21 cellular contexts compared by ENCODE assay signal in the genomic region with DNA sequence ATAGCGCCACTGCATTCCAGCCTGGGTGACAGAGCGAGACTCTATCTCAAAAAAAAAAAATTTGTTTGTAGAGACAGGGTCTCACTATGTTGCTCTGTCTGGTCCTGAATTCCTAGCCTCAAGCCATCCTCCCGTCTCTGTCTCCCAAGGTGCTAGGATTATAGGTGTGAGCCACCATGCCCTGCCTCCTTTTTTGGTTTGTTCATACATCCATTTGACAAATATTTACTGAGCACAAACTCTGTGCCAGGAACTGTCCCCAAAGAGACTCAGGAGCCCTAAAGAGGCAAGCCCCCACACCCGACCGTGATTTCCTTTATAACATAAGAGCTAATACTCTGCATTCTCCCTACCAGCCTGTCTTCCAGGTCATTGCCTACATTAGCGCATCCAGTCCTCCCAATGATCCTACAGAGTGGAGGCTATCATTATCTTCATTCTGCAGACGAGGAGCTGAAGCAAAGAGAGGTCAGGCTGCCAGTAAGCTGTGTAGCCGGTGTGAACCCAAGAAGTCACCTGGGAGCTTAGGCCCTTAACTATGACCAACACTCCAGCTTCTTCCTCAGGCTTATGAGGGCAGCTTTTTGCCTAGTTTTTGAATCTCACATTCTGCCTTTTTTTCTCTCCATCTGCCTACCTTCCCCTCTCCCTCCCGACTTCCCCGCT. TPM values are rescaled to one million over a fixed set of nuclear protein-coding genes. Genes with fewer than 3 reads are reported as not detected.
DNase-seq lines count a peak whose midpoint lies in the region; ATAC-seq and TF ChIP-seq lines count a peak whose summit lies in the region.
"Had no signal": no experiment of that assay in that cellular context is flagged by ENCODE, and none has a peak within 500 bp of the region (broad histone marks: within the 10 kb centered on the region; RNA-seq: fewer than 3 reads in every experiment).

No MANE protein-coding gene starts in this region.

- TF ChIP-seq CTCF in natural killer cell (IDR thresholded peaks at IDR 0.05), result no peak

- H3K36me3 ChIP-seq in mesenchymal stem cell (ENCODE audit: control insufficient read depth in 1 of 2, insufficient read depth in 2 of 2, low read depth in 1 of 2, low read length in 2 of 2), result peaks cover 0 to 3% of the 10 kb centered on the region in 2 experiments
- H3K36me3 ChIP-seq: ascending aorta, prostate gland, transverse colon had no signal

- no peak overlapping the region for H4K8ac ChIP-seq in mesenchymal stem cell (ENCODE audit: low read length)

- no peak overlapping the region for H3K27ac ChIP-seq in mesenchymal stem cell (ENCODE audit: low read length, poor library complexity, severe bottlenecking)
- H3K27ac ChIP-seq: prostate gland had no signal

- H2AK5ac ChIP-seq in mesenchymal stem cell (ENCODE audit: low read length, severe bottlenecking), result no peak overlapping the region

- no peak overlapping the region for H2BK5ac ChIP-seq in mesenchymal stem cell (ENCODE audit: low read depth, low read length, poor library complexity, severe bottlenecking)

- no peaks in the 10 kb centered on the region for H3K9me3 ChIP-seq in mesenchymal stem cell (ENCODE audit: control insufficient read depth, low read length)
- H3K9me3 ChIP-seq: ascending aorta, heart left ventricle, prostate gland, transverse colon had no signal

- CTCF ChIA-PET in T-cell (lab: Charles Lee), result no interaction called here

- no peak overlapping the region for H4K91ac ChIP-seq in mesenchymal stem cell (ENCODE audit: low read length)

- intact Hi-C loops in natural killer cell (cut with micrococcal nuclease), result no loop called here

- H2AFZ ChIP-seq in mesenchymal stem cell (ENCODE audit: low read depth, low read length), result no peak overlapping the region

- DNase-seq in activated T-cell treated with anti-CD3 and anti-CD28 coated beads, Interleukin-2, amount 50 U/mL, for 24 hours, result no peak
- no peak for DNase-seq in activated T-cell treated with anti-CD3 and anti-CD28 coated beads, Interleukin-2, amount 50 U/mL, for 4 hours
- no peak for DNase-seq in T-cell
- DNase-seq in mesenchymal stem cell, result no peak
- DNase-seq in stimulated activated naive CD8-positive, alpha-beta T cell treated with anti-CD3 and anti-CD28 coated beads, Interleukin-15, amount 100 ng/mL, for 72 hours, result no peak
- no peak for DNase-seq in natural killer cell
- DNase-seq: activated naive CD4-positive, alpha-beta T cell; heart left ventricle; NCI-H1048; NCI-H187; PC-3; SHP77 treated with DMSO at 0.1 percent for 48 hours; stimulated activated CD4-positive, alpha-beta T cell treated with anti-CD3 and anti-CD28 coated beads, Interleukin-2, amount 100 ng/mL, for 24 hours; stimulated activated naive CD4-positive, alpha-beta T cell treated with Interleukin-2 at 50 U/mL for 16 hours; transverse colon had no signal

- H3K14ac ChIP-seq in mesenchymal stem cell (ENCODE audit: low read length in 2 of 2), result no peak overlapping the region

- no peak for ATAC-seq in activated T-cell treated with anti-CD3 and anti-CD28 coated beads, Interleukin-2, amount 50 U/mL, for 4 hours
- ATAC-seq in T-cell (replicated peaks in 1 of 4) (no peak), GM21717 (IDR thresholded peaks at IDR 0.05; ENCODE audit: unreplicated experiment) (no peak), GM18502 (IDR thresholded peaks at IDR 0.05; ENCODE audit: poor library complexity, unreplicated experiment) (no peak), natural killer cell (no peak)
- ATAC-seq in stimulated activated naive CD8-positive, alpha-beta T cell treated with anti-CD3 and anti-CD28 coated beads, Interleukin-15, amount 100 ng/mL, for 72 hours, result no peak
- ATAC-seq: heart left ventricle, PC-3 had no signal

- H3K27ac Mint-ChIP-seq in activated T-cell treated with anti-CD3 and anti-CD28 coated beads, Interleukin-2, amount 50 U/mL, for 24 hours, result peak overlapping the region; percentile 69
- H3K27ac Mint-ChIP-seq in T-cell (peak overlapping the region; percentile 16 to 36), natural killer cell (peak overlapping the region in 1 of 2 donors; percentile 9)
- H3K27ac Mint-ChIP-seq in stimulated activated naive CD8-positive, alpha-beta T cell treated with anti-CD3 and anti-CD28 coated beads, Interleukin-15, amount 100 ng/mL, for 72 hours, result peak overlapping the region; percentile 56 to 87

- peaks cover 12% of the 10 kb centered on the region for H3K36me3 Mint-ChIP-seq in activated T-cell treated with anti-CD3 and anti-CD28 coated beads, Interleukin-2, amount 50 U/mL, for 24 hours (ENCODE audit: low read depth)
- H3K36me3 Mint-ChIP-seq in activated T-cell treated with anti-CD3 and anti-CD28 coated beads, Interleukin-2, amount 50 U/mL, for 4 hours (ENCODE audit: insufficient read depth), result no peaks in the 10 kb centered on the region
- H3K36me3 Mint-ChIP-seq in T-cell (no peaks in the 10 kb centered on the region), natural killer cell (no peaks in the 10 kb centered on the region)
- H3K36me3 Mint-ChIP-seq: mesothelial cell of epicardium had no signal

- H3K27me3 ChIP-seq in mesenchymal stem cell (ENCODE audit: control insufficient read depth in 1 of 2, insufficient read depth in 1 of 2, low read length in 2 of 2), result no peaks in the 10 kb centered on the region
- H3K27me3 ChIP-seq: ascending aorta, heart left ventricle, transverse colon had no signal

- POLR2A ChIA-PET in T-cell (lab: Charles Lee), result no interaction called here

- H3K4me2 ChIP-seq in mesenchymal stem cell (ENCODE audit: low read length, poor library complexity, severe bottlenecking), result no peak overlapping the region

- H3K4me3 ChIP-seq in mesenchymal stem cell (ENCODE audit: insufficient read depth in 1 of 2, low read depth in 1 of 2, low read length in 2 of 2), result no peak overlapping the region
- H3K4me3 ChIP-seq: ascending aorta, heart left ventricle, prostate gland, transverse colon had no signal

- no peak overlapping the region for H3K4me3 Mint-ChIP-seq in activated T-cell treated with anti-CD3 and anti-CD28 coated beads, Interleukin-2, amount 50 U/mL, for 24 hours
- H3K4me3 Mint-ChIP-seq in activated T-cell treated with anti-CD3 and anti-CD28 coated beads, Interleukin-2, amount 50 U/mL, for 4 hours, result no peak overlapping the region
- no peak overlapping the region for H3K4me3 Mint-ChIP-seq in T-cell
- H3K4me3 Mint-ChIP-seq in stimulated activated naive CD8-positive, alpha-beta T cell treated with anti-CD3 and anti-CD28 coated beads, Interleukin-15, amount 100 ng/mL, for 72 hours, result no peak overlapping the region
- no peak overlapping the region for H3K4me3 Mint-ChIP-seq in natural killer cell
- H3K4me3 Mint-ChIP-seq: mesothelial cell of epicardium, neural crest cell had no signal

- H3K4ac ChIP-seq in mesenchymal stem cell (ENCODE audit: low read depth in 1 of 2, low read length in 2 of 2), result no peak overlapping the region

- 94% methylated on average over 8 of the region's 10 CpGs for WGBS in mesenchymal stem cell

- H3K23ac ChIP-seq in mesenchymal stem cell (ENCODE audit: low read length in 2 of 2), result no peak overlapping the region

- H2BK15ac ChIP-seq in mesenchymal stem cell (ENCODE audit: low read depth, poor library complexity, severe bottlenecking), result peak overlapping the region; percentile 26

- peaks cover 7% of the 10 kb centered on the region for H3K4me1 ChIP-seq in mesenchymal stem cell (ENCODE audit: control insufficient read depth, insufficient read depth, low read depth, low read length)
- H3K4me1 ChIP-seq: prostate gland had no signal

- H3K9me3 Mint-ChIP-seq in activated T-cell treated with anti-CD3 and anti-CD28 coated beads, Interleukin-2, amount 50 U/mL, for 24 hours, result no peaks in the 10 kb centered on the region
- H3K9me3 Mint-ChIP-seq in activated T-cell treated with anti-CD3 and anti-CD28 coated beads, Interleukin-2, amount 50 U/mL, for 4 hours, result no peaks in the 10 kb centered on the region
- H3K9me3 Mint-ChIP-seq in T-cell (no peaks in the 10 kb centered on the region), natural killer cell (no peaks in the 10 kb centered on the region)
- H3K9me3 Mint-ChIP-seq in stimulated activated naive CD8-positive, alpha-beta T cell treated with anti-CD3 and anti-CD28 coated beads, Interleukin-15, amount 100 ng/mL, for 72 hours, result no peaks in the 10 kb centered on the region
- H3K9me3 Mint-ChIP-seq: mesothelial cell of epicardium, neural crest cell had no signal

- H3K27me3 Mint-ChIP-seq in activated T-cell treated with anti-CD3 and anti-CD28 coated beads, Interleukin-2, amount 50 U/mL, for 24 hours, result no peaks in the 10 kb centered on the region
- no peaks in the 10 kb centered on the region for H3K27me3 Mint-ChIP-seq in activated T-cell treated with anti-CD3 and anti-CD28 coated beads, Interleukin-2, amount 50 U/mL, for 4 hours (ENCODE audit: low read depth)
- H3K27me3 Mint-ChIP-seq in T-cell (no peaks in the 10 kb centered on the region), natural killer cell (ENCODE audit: low read depth in 2 of 2) (no peaks in the 10 kb centered on the region)
- H3K27me3 Mint-ChIP-seq in stimulated activated naive CD8-positive, alpha-beta T cell treated with anti-CD3 and anti-CD28 coated beads, Interleukin-15, amount 100 ng/mL, for 72 hours, result no peaks in the 10 kb centered on the region

- no peak overlapping the region for H3K9ac ChIP-seq in mesenchymal stem cell (ENCODE audit: low read length)

- no peak overlapping the region for H3K18ac ChIP-seq in mesenchymal stem cell (ENCODE audit: low read depth in 1 of 2, low read length in 2 of 2)

- H2BK12ac ChIP-seq in mesenchymal stem cell (ENCODE audit: low read length in 2 of 2), result peak overlapping the region in 1 of 2 experiments; percentile 88

- peaks cover 40% of the 10 kb centered on the region for H3K4me1 Mint-ChIP-seq in activated T-cell treated with anti-CD3 and anti-CD28 coated beads, Interleukin-2, amount 50 U/mL, for 24 hours (ENCODE audit: low read depth)
- peaks cover 34% of the 10 kb centered on the region for H3K4me1 Mint-ChIP-seq in activated T-cell treated with anti-CD3 and anti-CD28 coated beads, Interleukin-2, amount 50 U/mL, for 4 hours (ENCODE audit: low read depth)
- H3K4me1 Mint-ChIP-seq in T-cell, result peaks cover 19 to 30% (median 22%) of the 10 kb centered on the region in 3 donors
- H3K4me1 Mint-ChIP-seq in stimulated activated naive CD8-positive, alpha-beta T cell treated with anti-CD3 and anti-CD28 coated beads, Interleukin-15, amount 100 ng/mL, for 72 hours, result peaks cover 46% of the 10 kb centered on the region
- no peaks in the 10 kb centered on the region for H3K4me1 Mint-ChIP-seq in natural killer cell
- H3K4me1 Mint-ChIP-seq: neural crest cell had no signal

- H3K79me1 ChIP-seq in mesenchymal stem cell (replicated peaks; ENCODE audit: low read length, poor library complexity, severe bottlenecking), result peaks cover 3% of the 10 kb centered on the region

- H2BK120ac ChIP-seq in mesenchymal stem cell (ENCODE audit: low read depth, low read length), result no peak overlapping the region

RNA-seq across cellular contexts. Expression of a gene that starts 6.3 kb away (rescaled TPM):
- 10 to 100 TPM; 30.1 to 40.2 (median 32.2) TPM for total RNA-seq in activated T-cell treated with anti-CD3 and anti-CD28 coated beads, Interleukin-2, amount 50 U/mL, for 4 hours
- total RNA-seq in T-cell (10 to 100 TPM; 17.4 to 23.0 (median 21.8) TPM), natural killer cell (10 to 100 TPM; 42.1 to 53.8 (median 48.9) TPM)
- 35.4 TPM for polyA plus RNA-seq in mesenchymal stem cell (2013, experiment 1 of 2)
- 33.7 TPM for polyA plus RNA-seq in mesenchymal stem cell (2013, experiment 2 of 2)

RNA-seq across cellular contexts. Expression of a gene that starts 20.1 kb away (rescaled TPM):
- 10 to 100 TPM; 14.4 to 16.1 (median 15.9) TPM for total RNA-seq in activated T-cell treated with anti-CD3 and anti-CD28 coated beads, Interleukin-2, amount 50 U/mL, for 4 hours
- 10 to 100 TPM in 1 of 5 donors, 1 to 10 TPM in 4; 7.3 to 10.0 (median 8.8) TPM for total RNA-seq in T-cell
- polyA plus RNA-seq in mesenchymal stem cell (2013, experiment 1 of 2), result 4.0 TPM
- 5.2 TPM for polyA plus RNA-seq in mesenchymal stem cell (2013, experiment 2 of 2)
- total RNA-seq in natural killer cell, result 1 to 10 TPM; 3.3 to 5.5 (median 3.7) TPM

RNA-seq across cellular contexts. Expression of a gene that starts 20.4 kb away (rescaled TPM):
- total RNA-seq in activated T-cell treated with anti-CD3 and anti-CD28 coated beads, Interleukin-2, amount 50 U/mL, for 4 hours, result 10 to 100 TPM; 21.6 to 24.8 (median 23.8) TPM
- 10 to 100 TPM; 13.1 to 15.7 (median 13.9) TPM for total RNA-seq in T-cell
- 11.6 TPM for polyA plus RNA-seq in mesenchymal stem cell (2013, experiment 1 of 2)
- 11.5 TPM for polyA plus RNA-seq in mesenchymal stem cell (2013, experiment 2 of 2)
- 10 to 100 TPM; 13.1 to 18.8 (median 17.0) TPM for total RNA-seq in natural killer cell
